ENCODE assay signal across 1 cellular context in the genomic region with DNA sequence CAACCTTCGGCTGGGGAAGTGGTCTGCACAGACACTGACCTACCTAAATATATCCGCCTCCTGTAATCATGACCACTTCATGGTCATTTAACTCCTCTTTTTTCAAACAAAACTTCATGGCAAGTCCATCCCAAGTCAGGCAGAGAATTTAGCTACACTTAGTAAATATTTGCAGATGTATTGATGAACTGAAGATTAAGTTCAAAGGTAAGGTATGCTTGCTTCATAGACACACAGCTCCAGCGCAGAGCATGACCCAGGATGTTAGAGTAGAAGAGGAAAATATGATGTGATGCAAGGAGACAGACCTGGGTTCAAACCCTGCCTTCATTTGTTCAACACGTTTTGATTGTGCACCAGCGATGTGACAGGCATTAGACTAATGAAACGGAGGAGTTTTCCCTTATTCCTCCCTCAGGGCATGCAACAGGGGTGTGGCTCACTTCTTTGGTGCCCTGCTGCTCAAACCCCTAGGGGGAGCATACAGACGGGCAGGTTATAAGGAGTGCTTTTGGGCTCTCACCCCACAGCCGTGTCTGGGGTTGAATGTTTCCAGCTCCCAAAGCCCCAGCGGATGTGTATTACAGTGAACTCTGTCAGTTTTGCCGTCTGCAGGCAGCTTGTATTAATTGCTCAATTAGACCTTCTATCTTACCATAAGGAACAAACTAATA.
TF ChIP-seq lines count a peak whose summit lies in the region.

No MANE protein-coding gene starts in this region.

TF ChIP-seq in HepG2, 621 proteins besides CTCF, POLR2A, EP300 and RAD21 (continued from another document):
- TF ChIP-seq, protein P1, sequence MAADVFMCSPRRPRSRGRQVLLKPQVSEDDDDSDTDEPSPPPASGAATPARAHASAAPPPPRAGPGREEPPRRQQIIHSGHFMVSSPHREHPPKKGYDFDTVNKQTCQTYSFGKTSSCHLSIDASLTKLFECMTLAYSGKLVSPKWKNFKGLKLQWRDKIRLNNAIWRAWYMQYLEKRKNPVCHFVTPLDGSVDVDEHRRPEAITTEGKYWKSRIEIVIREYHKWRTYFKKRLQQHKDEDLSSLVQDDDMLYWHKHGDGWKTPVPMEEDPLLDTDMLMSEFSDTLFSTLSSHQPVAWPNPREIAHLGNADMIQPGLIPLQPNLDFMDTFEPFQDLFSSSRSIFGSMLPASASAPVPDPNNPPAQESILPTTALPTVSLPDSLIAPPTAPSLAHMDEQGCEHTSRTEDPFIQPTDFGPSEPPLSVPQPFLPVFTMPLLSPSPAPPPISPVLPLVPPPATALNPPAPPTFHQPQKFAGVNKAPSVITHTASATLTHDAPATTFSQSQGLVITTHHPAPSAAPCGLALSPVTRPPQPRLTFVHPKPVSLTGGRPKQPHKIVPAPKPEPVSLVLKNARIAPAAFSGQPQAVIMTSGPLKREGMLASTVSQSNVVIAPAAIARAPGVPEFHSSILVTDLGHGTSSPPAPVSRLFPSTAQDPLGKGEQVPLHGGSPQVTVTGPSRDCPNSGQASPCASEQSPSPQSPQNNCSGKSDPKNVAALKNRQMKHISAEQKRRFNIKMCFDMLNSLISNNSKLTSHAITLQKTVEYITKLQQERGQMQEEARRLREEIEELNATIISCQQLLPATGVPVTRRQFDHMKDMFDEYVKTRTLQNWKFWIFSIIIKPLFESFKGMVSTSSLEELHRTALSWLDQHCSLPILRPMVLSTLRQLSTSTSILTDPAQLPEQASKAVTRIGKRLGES (CRISPR knock-in tag; IDR thresholded peaks at IDR 0.05; ENCODE audit: borderline replicate concordance) = no peak
- TF ChIP-seq ZNF143 (CRISPR knock-in tag; IDR thresholded peaks at IDR 0.05) (no peak), AKAP8 (CRISPR knock-in tag; IDR thresholded peaks at IDR 0.05) (no peak), FOXA1 (IDR thresholded peaks at IDR 0.05) (no peak), FOXA1 (CRISPR knock-in tag; IDR thresholded peaks at IDR 0.05) (peak; percentile 62), HNF4A (CRISPR knock-in tag; IDR thresholded peaks at IDR 0.05) (peak; percentile 84), ZNF616 (CRISPR knock-in tag; IDR thresholded peaks at IDR 0.05; ENCODE audit: low read depth) (no peak)
- TF ChIP-seq, protein P2, sequence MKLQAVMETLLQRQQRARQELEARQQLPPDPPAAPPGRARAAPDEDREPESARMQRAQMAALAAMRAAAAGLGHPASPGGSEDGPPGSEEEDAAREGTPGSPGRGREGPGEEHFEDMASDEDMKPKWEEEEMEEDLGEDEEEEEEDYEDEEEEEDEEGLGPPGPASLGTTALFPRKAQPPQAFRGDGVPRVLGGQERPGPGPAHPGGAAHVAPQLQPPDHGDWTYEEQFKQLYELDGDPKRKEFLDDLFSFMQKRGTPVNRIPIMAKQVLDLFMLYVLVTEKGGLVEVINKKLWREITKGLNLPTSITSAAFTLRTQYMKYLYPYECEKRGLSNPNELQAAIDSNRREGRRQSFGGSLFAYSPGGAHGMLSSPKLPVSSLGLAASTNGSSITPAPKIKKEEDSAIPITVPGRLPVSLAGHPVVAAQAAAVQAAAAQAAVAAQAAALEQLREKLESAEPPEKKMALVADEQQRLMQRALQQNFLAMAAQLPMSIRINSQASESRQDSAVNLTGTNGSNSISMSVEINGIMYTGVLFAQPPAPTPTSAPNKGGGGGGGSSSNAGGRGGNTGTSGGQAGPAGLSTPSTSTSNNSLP (IDR thresholded peaks at IDR 0.05; ENCODE audit: low read depth, low read length) = 0 out of 2 replicates have a peak, but pooled peaks have one; percentile 35
- TF ChIP-seq, protein P3, sequence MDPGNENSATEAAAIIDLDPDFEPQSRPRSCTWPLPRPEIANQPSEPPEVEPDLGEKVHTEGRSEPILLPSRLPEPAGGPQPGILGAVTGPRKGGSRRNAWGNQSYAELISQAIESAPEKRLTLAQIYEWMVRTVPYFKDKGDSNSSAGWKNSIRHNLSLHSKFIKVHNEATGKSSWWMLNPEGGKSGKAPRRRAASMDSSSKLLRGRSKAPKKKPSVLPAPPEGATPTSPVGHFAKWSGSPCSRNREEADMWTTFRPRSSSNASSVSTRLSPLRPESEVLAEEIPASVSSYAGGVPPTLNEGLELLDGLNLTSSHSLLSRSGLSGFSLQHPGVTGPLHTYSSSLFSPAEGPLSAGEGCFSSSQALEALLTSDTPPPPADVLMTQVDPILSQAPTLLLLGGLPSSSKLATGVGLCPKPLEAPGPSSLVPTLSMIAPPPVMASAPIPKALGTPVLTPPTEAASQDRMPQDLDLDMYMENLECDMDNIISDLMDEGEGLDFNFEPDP (CRISPR knock-in tag; conservative IDR thresholded peaks at IDR 0.05) = no peak
